In the genomic region with DNA sequence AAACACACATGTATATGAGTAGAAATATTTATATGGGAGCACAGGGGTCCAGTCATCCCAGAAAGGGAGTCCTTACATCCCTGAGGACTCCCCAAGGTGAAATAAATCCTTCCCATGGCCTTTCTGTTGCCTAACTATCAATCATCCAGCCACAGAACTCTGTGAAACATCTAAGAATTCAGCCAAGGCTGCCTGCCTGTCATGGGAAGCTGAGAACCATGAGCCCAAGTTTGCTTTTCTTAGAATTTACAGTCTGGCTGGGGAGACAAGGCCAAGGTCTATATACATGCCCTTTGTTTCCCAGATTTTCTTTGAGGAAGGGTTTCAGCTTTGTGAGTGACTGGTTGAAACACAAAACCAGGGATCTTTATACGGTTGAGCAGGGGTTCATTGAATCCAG, we compare ENCODE assay signal across 1 cellular context.
TF ChIP-seq lines count a peak whose summit lies in the region.

No MANE protein-coding gene starts in this region.

TF ChIP-seq in K562, 482 proteins besides CTCF, POLR2A, EP300 and RAD21 (continues in another document):
- TF ChIP-seq CBX2 (IDR thresholded peaks at IDR 0.05; ENCODE audit: insufficient read depth, low read length, poor library complexity, severe bottlenecking) (no peak), NRF1 (conservative IDR thresholded peaks at IDR 0.05 in 1 of 2, IDR thresholded peaks at IDR 0.05 in 1 of 2) (no peak), PPARD (CRISPR knock-in tag; IDR thresholded peaks at IDR 0.05) (no peak), ZNF830 (CRISPR knock-in tag; IDR thresholded peaks at IDR 0.05) (no peak), MYNN (IDR thresholded peaks at IDR 0.05) (no peak), MYNN (CRISPR knock-in tag; IDR thresholded peaks at IDR 0.05) (no peak), GTF2E2 (tag; IDR thresholded peaks at IDR 0.05) (no peak), HMGN3 (IDR thresholded peaks at IDR 0.05; ENCODE audit: borderline replicate concordance, extremely low read depth, insufficient read length, low read depth, low read length) (no peak), ZNF449 (CRISPR knock-in tag; IDR thresholded peaks at IDR 0.05) (no peak), U2AF1 (optimal IDR thresholded peaks at IDR 0.05; ENCODE audit: low read depth, low read length) (no peak), NR4A1 (CRISPR knock-in tag; IDR thresholded peaks at IDR 0.05) (no peak), NR4A1 (tag; IDR thresholded peaks at IDR 0.05) (no peak), KDM4B (IDR thresholded peaks at IDR 0.05; ENCODE audit: borderline replicate concordance in 2 of 2, low read depth in 1 of 2) (no peak), ZNF277 (CRISPR knock-in tag; IDR thresholded peaks at IDR 0.05; ENCODE audit: borderline replicate concordance) (no peak), ZNF609 (CRISPR knock-in tag; IDR thresholded peaks at IDR 0.05; ENCODE audit: borderline replicate concordance) (no peak), ZBTB40 (IDR thresholded peaks at IDR 0.05) (no peak), ZBTB40 (CRISPR knock-in tag; IDR thresholded peaks at IDR 0.05) (no peak), ZNF444 (CRISPR knock-in tag; IDR thresholded peaks at IDR 0.05) (no peak), USF2 (CRISPR knock-in tag; IDR thresholded peaks at IDR 0.05) (no peak), POLR2AphosphoS2 (IDR thresholded peaks at IDR 0.05; ENCODE audit: low read length) (0 out of 2 replicates have a peak, but pooled peaks have one; percentile 41), SNAPC5 (CRISPR knock-in tag; IDR thresholded peaks at IDR 0.05) (no peak), MEIS2 (IDR thresholded peaks at IDR 0.05; ENCODE audit: partially characterized antibody) (peak; percentile 34), MECOM (CRISPR knock-in tag; IDR thresholded peaks at IDR 0.05) (no peak), BDP1 (IDR thresholded peaks at IDR 0.05; ENCODE audit: insufficient read depth, insufficient read length) (no peak)
- TF ChIP-seq, protein P1, sequence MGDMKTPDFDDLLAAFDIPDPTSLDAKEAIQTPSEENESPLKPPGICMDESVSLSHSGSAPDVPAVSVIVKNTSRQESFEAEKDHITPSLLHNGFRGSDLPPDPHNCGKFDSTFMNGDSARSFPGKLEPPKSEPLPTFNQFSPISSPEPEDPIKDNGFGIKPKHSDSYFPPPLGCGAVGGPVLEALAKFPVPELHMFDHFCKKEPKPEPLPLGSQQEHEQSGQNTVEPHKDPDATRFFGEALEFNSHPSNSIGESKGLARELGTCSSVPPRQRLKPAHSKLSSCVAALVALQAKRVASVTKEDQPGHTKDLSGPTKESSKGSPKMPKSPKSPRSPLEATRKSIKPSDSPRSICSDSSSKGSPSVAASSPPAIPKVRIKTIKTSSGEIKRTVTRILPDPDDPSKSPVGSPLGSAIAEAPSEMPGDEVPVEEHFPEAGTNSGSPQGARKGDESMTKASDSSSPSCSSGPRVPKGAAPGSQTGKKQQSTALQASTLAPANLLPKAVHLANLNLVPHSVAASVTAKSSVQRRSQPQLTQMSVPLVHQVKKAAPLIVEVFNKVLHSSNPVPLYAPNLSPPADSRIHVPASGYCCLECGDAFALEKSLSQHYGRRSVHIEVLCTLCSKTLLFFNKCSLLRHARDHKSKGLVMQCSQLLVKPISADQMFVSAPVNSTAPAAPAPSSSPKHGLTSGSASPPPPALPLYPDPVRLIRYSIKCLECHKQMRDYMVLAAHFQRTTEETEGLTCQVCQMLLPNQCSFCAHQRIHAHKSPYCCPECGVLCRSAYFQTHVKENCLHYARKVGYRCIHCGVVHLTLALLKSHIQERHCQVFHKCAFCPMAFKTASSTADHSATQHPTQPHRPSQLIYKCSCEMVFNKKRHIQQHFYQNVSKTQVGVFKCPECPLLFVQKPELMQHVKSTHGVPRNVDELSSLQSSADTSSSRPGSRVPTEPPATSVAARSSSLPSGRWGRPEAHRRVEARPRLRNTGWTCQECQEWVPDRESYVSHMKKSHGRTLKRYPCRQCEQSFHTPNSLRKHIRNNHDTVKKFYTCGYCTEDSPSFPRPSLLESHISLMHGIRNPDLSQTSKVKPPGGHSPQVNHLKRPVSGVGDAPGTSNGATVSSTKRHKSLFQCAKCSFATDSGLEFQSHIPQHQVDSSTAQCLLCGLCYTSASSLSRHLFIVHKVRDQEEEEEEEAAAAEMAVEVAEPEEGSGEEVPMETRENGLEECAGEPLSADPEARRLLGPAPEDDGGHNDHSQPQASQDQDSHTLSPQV (IDR thresholded peaks at IDR 0.05), result no peak
- TF ChIP-seq, protein P2, sequence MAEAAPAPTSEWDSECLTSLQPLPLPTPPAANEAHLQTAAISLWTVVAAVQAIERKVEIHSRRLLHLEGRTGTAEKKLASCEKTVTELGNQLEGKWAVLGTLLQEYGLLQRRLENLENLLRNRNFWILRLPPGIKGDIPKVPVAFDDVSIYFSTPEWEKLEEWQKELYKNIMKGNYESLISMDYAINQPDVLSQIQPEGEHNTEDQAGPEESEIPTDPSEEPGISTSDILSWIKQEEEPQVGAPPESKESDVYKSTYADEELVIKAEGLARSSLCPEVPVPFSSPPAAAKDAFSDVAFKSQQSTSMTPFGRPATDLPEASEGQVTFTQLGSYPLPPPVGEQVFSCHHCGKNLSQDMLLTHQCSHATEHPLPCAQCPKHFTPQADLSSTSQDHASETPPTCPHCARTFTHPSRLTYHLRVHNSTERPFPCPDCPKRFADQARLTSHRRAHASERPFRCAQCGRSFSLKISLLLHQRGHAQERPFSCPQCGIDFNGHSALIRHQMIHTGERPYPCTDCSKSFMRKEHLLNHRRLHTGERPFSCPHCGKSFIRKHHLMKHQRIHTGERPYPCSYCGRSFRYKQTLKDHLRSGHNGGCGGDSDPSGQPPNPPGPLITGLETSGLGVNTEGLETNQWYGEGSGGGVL (CRISPR knock-in tag; IDR thresholded peaks at IDR 0.05), result no peak
